In the genomic region with DNA sequence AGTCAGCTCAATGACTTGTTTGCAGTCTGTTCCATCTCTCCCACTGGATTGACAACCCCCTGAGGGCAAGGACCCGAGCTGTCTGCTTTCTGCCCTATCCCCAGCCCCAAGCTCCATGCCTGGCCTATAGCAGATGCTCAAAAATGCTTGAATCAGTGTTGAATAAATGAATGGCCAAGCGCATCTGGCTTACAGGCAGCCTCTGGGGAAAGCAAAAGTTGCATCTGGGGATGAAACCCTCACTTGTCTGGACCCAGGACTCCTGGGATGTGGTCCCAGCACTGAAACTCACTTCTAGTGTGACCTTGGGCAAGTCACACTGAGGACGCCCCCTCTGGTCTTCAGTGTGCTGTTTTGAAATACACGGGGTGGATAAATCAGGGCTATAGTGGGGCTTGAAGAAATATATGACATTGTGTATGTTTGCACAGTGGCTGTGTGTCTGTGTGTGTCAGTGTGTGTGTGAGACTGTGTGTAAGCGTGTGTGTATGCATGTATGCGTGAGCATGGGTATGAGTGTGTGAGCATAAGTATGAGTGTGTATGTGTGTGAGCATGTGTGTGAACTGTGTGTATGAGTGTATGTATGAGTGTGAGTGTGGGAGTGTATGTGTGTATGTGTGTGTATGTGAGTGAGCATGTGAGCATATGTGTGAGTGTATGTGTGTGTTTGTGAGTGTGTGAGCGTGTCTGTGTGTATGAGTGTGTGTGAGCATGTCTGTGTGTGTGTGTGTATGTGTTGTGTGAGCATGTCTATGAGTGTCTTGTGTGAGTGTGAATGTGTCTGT, we compare ENCODE assay signal across 1 cellular context.
TF ChIP-seq lines count a peak whose summit lies in the region.

No MANE protein-coding gene starts in this region.

TF ChIP-seq in IMR-90, 13 proteins besides CTCF, POLR2A, EP300 and RAD21:
- TF ChIP-seq CEBPB (IDR thresholded peaks at IDR 0.05; ENCODE audit: low read depth, low read length) (no peak), CHD1 (IDR thresholded peaks at IDR 0.05; ENCODE audit: low read depth, low read length) (no peak), MAFK (IDR thresholded peaks at IDR 0.05; ENCODE audit: low read depth, low read length) (no peak), RCOR1 (IDR thresholded peaks at IDR 0.05; ENCODE audit: insufficient replicate concordance, low read length) (no peak), RFX5 (IDR thresholded peaks at IDR 0.05; ENCODE audit: low read depth, low read length) (no peak), NFE2L2 (IDR thresholded peaks at IDR 0.05; ENCODE audit: low read depth, low read length) (no peak), BHLHE40 (IDR thresholded peaks at IDR 0.05; ENCODE audit: low read depth, low read length) (no peak), MXI1 (IDR thresholded peaks at IDR 0.05; ENCODE audit: borderline replicate concordance, low read depth, low read length) (no peak), FOS (IDR thresholded peaks at IDR 0.05; ENCODE audit: low read depth, low read length) (no peak), SMC3 (IDR thresholded peaks at IDR 0.05; ENCODE audit: low read depth, low read length) (no peak), MAZ (IDR thresholded peaks at IDR 0.05; ENCODE audit: borderline replicate concordance, low read depth, low read length) (no peak)
- TF ChIP-seq, protein P1, sequence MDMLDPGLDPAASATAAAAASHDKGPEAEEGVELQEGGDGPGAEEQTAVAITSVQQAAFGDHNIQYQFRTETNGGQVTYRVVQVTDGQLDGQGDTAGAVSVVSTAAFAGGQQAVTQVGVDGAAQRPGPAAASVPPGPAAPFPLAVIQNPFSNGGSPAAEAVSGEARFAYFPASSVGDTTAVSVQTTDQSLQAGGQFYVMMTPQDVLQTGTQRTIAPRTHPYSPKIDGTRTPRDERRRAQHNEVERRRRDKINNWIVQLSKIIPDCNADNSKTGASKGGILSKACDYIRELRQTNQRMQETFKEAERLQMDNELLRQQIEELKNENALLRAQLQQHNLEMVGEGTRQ (IDR thresholded peaks at IDR 0.05; ENCODE audit: low read depth, low read length) = no peak
- TF ChIP-seq, protein P2, sequence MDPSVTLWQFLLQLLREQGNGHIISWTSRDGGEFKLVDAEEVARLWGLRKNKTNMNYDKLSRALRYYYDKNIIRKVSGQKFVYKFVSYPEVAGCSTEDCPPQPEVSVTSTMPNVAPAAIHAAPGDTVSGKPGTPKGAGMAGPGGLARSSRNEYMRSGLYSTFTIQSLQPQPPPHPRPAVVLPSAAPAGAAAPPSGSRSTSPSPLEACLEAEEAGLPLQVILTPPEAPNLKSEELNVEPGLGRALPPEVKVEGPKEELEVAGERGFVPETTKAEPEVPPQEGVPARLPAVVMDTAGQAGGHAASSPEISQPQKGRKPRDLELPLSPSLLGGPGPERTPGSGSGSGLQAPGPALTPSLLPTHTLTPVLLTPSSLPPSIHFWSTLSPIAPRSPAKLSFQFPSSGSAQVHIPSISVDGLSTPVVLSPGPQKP (IDR thresholded peaks at IDR 0.05; ENCODE audit: borderline replicate concordance, low read depth, low read length) = no peak
